Comparison of ENCODE assay signal across 9 cellular contexts in the genomic region with DNA sequence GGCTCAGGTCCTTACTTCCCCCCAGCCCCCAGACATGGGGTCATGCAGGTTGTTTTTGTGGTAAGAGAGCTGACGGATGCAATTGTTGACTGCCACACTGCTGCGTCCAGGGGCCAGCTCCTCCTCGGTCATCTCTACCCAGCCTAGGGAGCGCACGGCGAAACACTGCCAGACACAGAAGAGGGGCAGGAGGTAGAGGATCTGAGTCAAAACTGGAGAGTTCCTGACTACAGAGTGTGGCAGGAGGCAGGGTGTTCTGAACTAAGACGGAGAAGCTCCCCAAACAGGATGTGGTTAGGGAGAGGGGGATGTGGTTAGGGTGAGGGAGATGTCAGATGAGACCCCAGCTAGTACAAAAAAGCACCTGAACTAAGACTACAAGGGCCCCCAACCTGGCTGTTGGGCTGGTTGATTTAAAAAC. TPM values are rescaled to one million over a fixed set of nuclear protein-coding genes. Genes with fewer than 3 reads are reported as not detected.
DNase-seq lines count a peak whose midpoint lies in the region; ATAC-seq and TF ChIP-seq lines count a peak whose summit lies in the region.
"Had no signal": no experiment of that assay in that cellular context is flagged by ENCODE, and none has a peak within 500 bp of the region (broad histone marks: within the 10 kb centered on the region; RNA-seq: fewer than 3 reads in every experiment).

No MANE protein-coding gene starts in this region.

- H3K27ac ChIP-seq in CD4-positive, alpha-beta T cell (ENCODE audit: low read depth, low read length): peak overlapping the region; percentile 91
- H3K27ac ChIP-seq in IMR-90 (ENCODE audit: insufficient read depth, low read length): no peak overlapping the region
- no peak overlapping the region for H3K27ac ChIP-seq in trophoblast cell (ENCODE audit: low read depth, low read length)
- H3K27ac ChIP-seq: C4-2B had no signal

- no TSS peak for BruUV-seq in IMR-90 (replicated peaks; lab: Mats Ljungman, UMichigan)

- H3K4me1 ChIP-seq in IMR-90 (ENCODE audit: control insufficient read depth, insufficient read depth, low read length) (peaks cover 12% of the 10 kb centered on the region), trophoblast cell (ENCODE audit: control insufficient read depth in 1 of 2, insufficient read depth in 2 of 2, low read length in 2 of 2) (peaks cover 3 to 4% of the 10 kb centered on the region in 2 experiments)

- TF ChIP-seq RAD21 in IMR-90 (IDR thresholded peaks at IDR 0.05; ENCODE audit: low read length): no peak

- peak overlapping the region; percentile 97 for H3K27ac Mint-ChIP-seq in CD4-positive, alpha-beta T cell

- H3K9me3 Mint-ChIP-seq in CD4-positive, alpha-beta T cell: no peaks in the 10 kb centered on the region

- H3K23ac ChIP-seq in IMR-90 (ENCODE audit: low read depth, low read length) (no peak overlapping the region), trophoblast cell (ENCODE audit: low read length) (no peak overlapping the region)

- H2BK5ac ChIP-seq in IMR-90 (ENCODE audit: low read depth, low read length, poor library complexity, severe bottlenecking) (no peak overlapping the region), trophoblast cell (ENCODE audit: low read depth, low read length, poor library complexity) (no peak overlapping the region)

- no peak overlapping the region for H3K4ac ChIP-seq in IMR-90 (ENCODE audit: low read depth, low read length)
- no peak overlapping the region for H3K4ac ChIP-seq in trophoblast cell (ENCODE audit: low read depth, low read length)

- no peak overlapping the region for H4K8ac ChIP-seq in IMR-90 (ENCODE audit: low read depth in 2 of 2, low read length in 2 of 2)
- H4K8ac ChIP-seq in trophoblast cell (ENCODE audit: low read depth, low read length): no peak overlapping the region

- no peak overlapping the region for H2BK15ac ChIP-seq in IMR-90 (ENCODE audit: low read depth, low read length)

- H4K91ac ChIP-seq in IMR-90 (ENCODE audit: insufficient read depth, low read depth, low read length) (no peak overlapping the region), trophoblast cell (ENCODE audit: low read depth, low read length) (no peak overlapping the region)

- H2AK5ac ChIP-seq in IMR-90 (ENCODE audit: low read depth, low read length) (no peak overlapping the region), trophoblast cell (ENCODE audit: low read length) (no peak overlapping the region)

- no peak overlapping the region for H3K9ac ChIP-seq in IMR-90 (ENCODE audit: low read depth, low read length)
- H3K9ac ChIP-seq in trophoblast cell (ENCODE audit: low read length): peak overlapping the region; percentile 36

- H3K36me3 ChIP-seq in IMR-90 (ENCODE audit: control insufficient read depth, insufficient read depth, low read length) (peaks cover 22% of the 10 kb centered on the region; the same call in 1 of the 2 replicates), trophoblast cell (ENCODE audit: control insufficient read depth in 1 of 2, insufficient read depth in 2 of 2, low read length in 2 of 2) (peaks cover 0 to 2% of the 10 kb centered on the region in 2 experiments)

- TF ChIP-seq POLR2A in IMR-90 (IDR thresholded peaks at IDR 0.05; ENCODE audit: low read depth, low read length): no peak

- no peak overlapping the region for H3K56ac ChIP-seq in IMR-90 (ENCODE audit: extremely low read depth, insufficient read depth, low read length)

- H3K79me1 ChIP-seq in IMR-90 (ENCODE audit: low read depth in 1 of 2, low read length in 2 of 2) (peaks cover 4 to 13% of the 10 kb centered on the region in 2 experiments), trophoblast cell (ENCODE audit: low read length) (no peaks in the 10 kb centered on the region)

- no peak for TF ChIP-seq CTCF in CD4-positive, alpha-beta T cell (IDR thresholded peaks at IDR 0.05)
- no peak for TF ChIP-seq CTCF in IMR-90 (conservative IDR thresholded peaks at IDR 0.05; ENCODE audit: low read depth, low read length)

- H3K9me1 ChIP-seq in IMR-90 (ENCODE audit: insufficient read depth, low read length): peaks cover 39% of the 10 kb centered on the region

- H3K27me3 ChIP-seq in CD4-positive, alpha-beta T cell (ENCODE audit: control insufficient read depth, insufficient read depth, low read length): no peaks in the 10 kb centered on the region
- H3K27me3 ChIP-seq in IMR-90 (ENCODE audit: control insufficient read depth, insufficient read depth, low read length): no peaks in the 10 kb centered on the region
- no peaks in the 10 kb centered on the region for H3K27me3 ChIP-seq in trophoblast cell (ENCODE audit: insufficient read depth, low read length)

- peak; percentile 78 for ATAC-seq in CD4-positive, alpha-beta T cell (ENCODE audit: poor library complexity)
- ATAC-seq in GM21390 (IDR thresholded peaks at IDR 0.05; ENCODE audit: unreplicated experiment) (peak; percentile 97), IMR-90 (ENCODE audit: low read depth) (no peak)

- peaks cover 8% of the 10 kb centered on the region; the same call in 1 of the 2 replicates for H4K20me1 ChIP-seq in IMR-90 (ENCODE audit: insufficient read depth, low read length)

- H4K12ac ChIP-seq in trophoblast cell (ENCODE audit: low read depth, low read length): no peak overlapping the region

- H3K9me3 ChIP-seq in CD4-positive, alpha-beta T cell (ENCODE audit: control insufficient read depth, low read length): no peaks in the 10 kb centered on the region
- H3K9me3 ChIP-seq in IMR-90 (ENCODE audit: control insufficient read depth, insufficient read depth, low read length) (no peaks in the 10 kb centered on the region), trophoblast cell (ENCODE audit: insufficient read depth, low read depth, low read length) (no peaks in the 10 kb centered on the region)

- POLR2A ChIA-PET in CD4-positive, alpha-beta T cell (lab: Charles Lee): interaction anchor here (0.7 to 8.6 kb wide), 25 partner anchors 10 to 343 kb away, joined by 3 to 253 read pairs (median 7); a partner anchor contains a TSS
- POLR2A ChIA-PET in IMR-90 (lab: Charles Lee; ENCODE audit: unreplicated experiment): no interaction called here

- H2BK20ac ChIP-seq in IMR-90 (ENCODE audit: low read depth, low read length): no peak overlapping the region

- no peak overlapping the region for H3K18ac ChIP-seq in IMR-90 (ENCODE audit: low read depth, low read length)
- no peak overlapping the region for H3K18ac ChIP-seq in trophoblast cell (ENCODE audit: low read length)

- no peak overlapping the region for H3K14ac ChIP-seq in IMR-90 (replicated peaks; ENCODE audit: low read depth, low read length)
- no peak overlapping the region for H3K14ac ChIP-seq in trophoblast cell (ENCODE audit: low read length)

- H3K4me3 ChIP-seq in IMR-90 (ENCODE audit: insufficient read depth, low read depth, low read length): no peak overlapping the region
- no peak overlapping the region for H3K4me3 ChIP-seq in trophoblast cell (ENCODE audit: low read depth, low read length)

- intact Hi-C loops in CD4-positive, alpha-beta T cell (cut with DNase I, micrococcal nuclease): loop anchor here (1.0 kb wide), 5 partner anchors 9 to 41 kb away; a partner anchor contains a TSS
- intact Hi-C loops in IMR-90 (cut with micrococcal nuclease): no loop called here

- no peak overlapping the region for H2BK12ac ChIP-seq in trophoblast cell (ENCODE audit: low read length)

- H2BK120ac ChIP-seq in IMR-90 (ENCODE audit: low read depth, low read length) (no peak overlapping the region), trophoblast cell (ENCODE audit: insufficient read depth, low read length, poor library complexity) (no peak overlapping the region)

- no peaks in the 10 kb centered on the region for H3K79me2 ChIP-seq in trophoblast cell (ENCODE audit: control insufficient read depth, insufficient read depth, low read length, poor library complexity)

- H4K5ac ChIP-seq in IMR-90 (ENCODE audit: low read depth, low read length): no peak overlapping the region

- CTCF ChIA-PET in CD4-positive, alpha-beta T cell (lab: Charles Lee): interaction anchor here (0.5 to 4.8 kb wide), 9 partner anchors 11 to 281 kb away, joined by 3 to 26 read pairs (median 7); a partner anchor contains a TSS
- CTCF ChIA-PET in IMR-90 (lab: Yijun Ruan, JAX): no interaction called here

- H3K4me3 Mint-ChIP-seq in CD4-positive, alpha-beta T cell: peak overlapping the region; percentile 84

- dilution Hi-C loops in IMR-90 (cut with HindIII; ENCODE audit: low sequenced_read_pairs, unreplicated experiment): no loop called here

- no peak overlapping the region for H2AK9ac ChIP-seq in IMR-90 (replicated peaks; ENCODE audit: low read depth, low read length, poor library complexity)

- DNase-seq in CD4-positive, alpha-beta T cell: peak; percentile 43 to 88 (median 66)
- DNase-seq in IMR-90 (peak; percentile 39), trophoblast cell (no peak), inferior parietal cortex (ENCODE audit: extremely low spot score) (no peak), NCI-H446 treated with DMSO at 0.1 percent for 48 hours (lab: John Stamatoyannopoulos, UW) (no peak), superior temporal gyrus (ENCODE audit: extremely low spot score) (no peak)
- peak; percentile 61 for DNase-seq in activated CD8-positive, alpha-beta memory T cell treated with anti-CD3 and anti-CD28 coated beads, Interleukin-2, amount 50 U/mL, for 1 hour (ENCODE audit: extremely low read depth)

- no peak overlapping the region for H3K4me2 ChIP-seq in IMR-90 (ENCODE audit: low read depth, low read length)
- no peak overlapping the region for H3K4me2 ChIP-seq in trophoblast cell (ENCODE audit: low read length)

- peaks cover 96% of the 10 kb centered on the region for H3K4me1 Mint-ChIP-seq in CD4-positive, alpha-beta T cell (ENCODE audit: low read depth)

- WGBS in IMR-90 (ENCODE audit: extremely low coverage in 2 of 2, insufficient read length in 1 of 2), 2 experiments: 0% methylated on average over 1 of the region's 7 CpGs; no CpG with 5 or more reads in 1 of the 2 experiments
- no CpG with 5 or more reads among the region's 7 CpGs for WGBS in trophoblast cell (ENCODE audit: extremely low coverage, insufficient coverage, insufficient read length)

- H2AFZ ChIP-seq in IMR-90 (replicated peaks; ENCODE audit: low read length, poor library complexity) (no peak overlapping the region), trophoblast cell (ENCODE audit: insufficient read depth, low read length, poor library complexity) (no peak overlapping the region)

- H3K27me3 Mint-ChIP-seq in CD4-positive, alpha-beta T cell: no peaks in the 10 kb centered on the region

- in situ Hi-C loops in IMR-90 (cut with MboI; ENCODE audit: low sequenced_read_pairs): no loop called here

- H3K36me3 Mint-ChIP-seq in CD4-positive, alpha-beta T cell (ENCODE audit: low read depth): peaks cover 76% of the 10 kb centered on the region

RNA-seq across cellular contexts. Expression of a gene that starts 12.3 kb away (rescaled TPM):
- total RNA-seq in CD4-positive, alpha-beta T cell: 10 to 100 TPM; 70.9 to 75.0 TPM
- 17.5 and 19.5 TPM in 2 replicates for total RNA-seq in IMR-90 (2012; rRNA removed)
- polyA plus RNA-seq in IMR-90 (2012; rRNA removed): 108 and 118 TPM in 2 replicates
- polyA plus RNA-seq in IMR-90 (2012; cell fraction: cytosol; rRNA removed): 114 and 118 TPM in 2 replicates
- 64.5 and 79.4 TPM in 2 replicates for polyA plus RNA-seq in IMR-90 (2012; cell fraction: nucleus; rRNA removed; ENCODE audit: low replicate concordance)
- 18.0 and 18.1 TPM in 2 replicates for polyA plus RNA-seq in trophoblast cell (2013)

RNA-seq across cellular contexts. Expression of a gene that starts 16.3 kb away (rescaled TPM):
- 100 to 1,000 TPM; 182 to 184 TPM for total RNA-seq in CD4-positive, alpha-beta T cell
- 39.4 and 40.3 TPM in 2 replicates for total RNA-seq in IMR-90 (2012; rRNA removed)
- polyA plus RNA-seq in IMR-90 (2012; rRNA removed): 44.1 and 45.7 TPM in 2 replicates
- 69.6 and 72.4 TPM in 2 replicates for polyA plus RNA-seq in IMR-90 (2012; cell fraction: cytosol; rRNA removed)
- 59.1 and 98.6 TPM in 2 replicates for polyA plus RNA-seq in IMR-90 (2012; cell fraction: nucleus; rRNA removed; ENCODE audit: low replicate concordance)
- polyA plus RNA-seq in trophoblast cell (2013): 15.4 and 15.6 TPM in 2 replicates

RNA-seq across cellular contexts. Expression of a gene that starts 38.2 kb away (rescaled TPM):
- total RNA-seq in CD4-positive, alpha-beta T cell: under 1 TPM; 0.52 to 0.87 TPM
- total RNA-seq in IMR-90 (2012; rRNA removed): 0.36 and 0.56 TPM in 2 replicates
- polyA plus RNA-seq in IMR-90 (2012; rRNA removed): 1.4 and 1.5 TPM in 2 replicates
- polyA plus RNA-seq in IMR-90 (2012; cell fraction: cytosol; rRNA removed): 0.03 and 0.24 TPM in 2 replicates
- polyA plus RNA-seq in IMR-90 (2012; cell fraction: nucleus; rRNA removed; ENCODE audit: low replicate concordance): 22.7 and 24.0 TPM in 2 replicates
- 0.93 and 0.94 TPM in 2 replicates for polyA plus RNA-seq in trophoblast cell (2013)

Comparison
In these comparisons a context has a peak if more than half of its experiments do, and no peak if none do; other contexts are left out.
1. DNase-seq: peak in CD4-positive, alpha-beta T cell (10 of 10), IMR-90 (single experiment) and activated CD8-positive, alpha-beta memory T cell treated with anti-CD3 and anti-CD28 coated beads, Interleukin-2, amount 50 U/mL, for 1 hour (single experiment); none in trophoblast cell (0 of 2), inferior parietal cortex (single experiment), NCI-H446 treated with DMSO at 0.1 percent for 48 hours (single experiment) and superior temporal gyrus (single experiment).